ENCODE assay signal across 1 cellular context in the genomic region with DNA sequence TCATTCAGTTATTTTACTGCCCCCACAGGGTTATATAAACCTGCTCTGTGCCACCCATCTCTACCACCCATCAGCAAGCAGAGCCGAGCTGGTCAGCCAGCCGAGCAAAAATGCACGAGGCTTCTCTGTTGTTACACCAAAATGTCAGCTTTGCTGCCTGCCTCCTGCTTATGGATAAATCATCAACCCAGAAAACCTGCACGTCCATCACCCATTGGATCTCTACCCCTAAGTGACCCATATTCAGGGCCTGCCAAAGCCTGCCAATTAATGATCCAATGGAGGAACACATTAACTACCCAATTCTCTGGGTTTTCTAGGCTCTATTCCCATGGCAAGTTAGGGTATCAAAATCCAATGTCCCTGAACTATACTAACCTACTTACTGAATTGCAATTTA.
TF ChIP-seq lines count a peak whose summit lies in the region.

No MANE protein-coding gene starts in this region.

TF ChIP-seq in liver, 16 proteins besides CTCF, POLR2A, EP300 and RAD21 (continued from another document):
- TF ChIP-seq, protein P1, sequence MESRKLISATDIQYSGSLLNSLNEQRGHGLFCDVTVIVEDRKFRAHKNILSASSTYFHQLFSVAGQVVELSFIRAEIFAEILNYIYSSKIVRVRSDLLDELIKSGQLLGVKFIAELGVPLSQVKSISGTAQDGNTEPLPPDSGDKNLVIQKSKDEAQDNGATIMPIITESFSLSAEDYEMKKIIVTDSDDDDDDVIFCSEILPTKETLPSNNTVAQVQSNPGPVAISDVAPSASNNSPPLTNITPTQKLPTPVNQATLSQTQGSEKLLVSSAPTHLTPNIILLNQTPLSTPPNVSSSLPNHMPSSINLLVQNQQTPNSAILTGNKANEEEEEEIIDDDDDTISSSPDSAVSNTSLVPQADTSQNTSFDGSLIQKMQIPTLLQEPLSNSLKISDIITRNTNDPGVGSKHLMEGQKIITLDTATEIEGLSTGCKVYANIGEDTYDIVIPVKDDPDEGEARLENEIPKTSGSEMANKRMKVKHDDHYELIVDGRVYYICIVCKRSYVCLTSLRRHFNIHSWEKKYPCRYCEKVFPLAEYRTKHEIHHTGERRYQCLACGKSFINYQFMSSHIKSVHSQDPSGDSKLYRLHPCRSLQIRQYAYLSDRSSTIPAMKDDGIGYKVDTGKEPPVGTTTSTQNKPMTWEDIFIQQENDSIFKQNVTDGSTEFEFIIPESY (IDR thresholded peaks at IDR 0.05) = no peak
- TF ChIP-seq, protein P2, sequence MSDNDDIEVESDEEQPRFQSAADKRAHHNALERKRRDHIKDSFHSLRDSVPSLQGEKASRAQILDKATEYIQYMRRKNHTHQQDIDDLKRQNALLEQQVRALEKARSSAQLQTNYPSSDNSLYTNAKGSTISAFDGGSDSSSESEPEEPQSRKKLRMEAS (IDR thresholded peaks at IDR 0.05) = peak; percentile 22
- TF ChIP-seq FOXA2 (IDR thresholded peaks at IDR 0.05) = no peak
- TF ChIP-seq TAF1 (conservative IDR thresholded peaks at IDR 0.05) = no peak
- TF ChIP-seq FOXA1 (IDR thresholded peaks at IDR 0.05) = no peak
- TF ChIP-seq, protein P3, sequence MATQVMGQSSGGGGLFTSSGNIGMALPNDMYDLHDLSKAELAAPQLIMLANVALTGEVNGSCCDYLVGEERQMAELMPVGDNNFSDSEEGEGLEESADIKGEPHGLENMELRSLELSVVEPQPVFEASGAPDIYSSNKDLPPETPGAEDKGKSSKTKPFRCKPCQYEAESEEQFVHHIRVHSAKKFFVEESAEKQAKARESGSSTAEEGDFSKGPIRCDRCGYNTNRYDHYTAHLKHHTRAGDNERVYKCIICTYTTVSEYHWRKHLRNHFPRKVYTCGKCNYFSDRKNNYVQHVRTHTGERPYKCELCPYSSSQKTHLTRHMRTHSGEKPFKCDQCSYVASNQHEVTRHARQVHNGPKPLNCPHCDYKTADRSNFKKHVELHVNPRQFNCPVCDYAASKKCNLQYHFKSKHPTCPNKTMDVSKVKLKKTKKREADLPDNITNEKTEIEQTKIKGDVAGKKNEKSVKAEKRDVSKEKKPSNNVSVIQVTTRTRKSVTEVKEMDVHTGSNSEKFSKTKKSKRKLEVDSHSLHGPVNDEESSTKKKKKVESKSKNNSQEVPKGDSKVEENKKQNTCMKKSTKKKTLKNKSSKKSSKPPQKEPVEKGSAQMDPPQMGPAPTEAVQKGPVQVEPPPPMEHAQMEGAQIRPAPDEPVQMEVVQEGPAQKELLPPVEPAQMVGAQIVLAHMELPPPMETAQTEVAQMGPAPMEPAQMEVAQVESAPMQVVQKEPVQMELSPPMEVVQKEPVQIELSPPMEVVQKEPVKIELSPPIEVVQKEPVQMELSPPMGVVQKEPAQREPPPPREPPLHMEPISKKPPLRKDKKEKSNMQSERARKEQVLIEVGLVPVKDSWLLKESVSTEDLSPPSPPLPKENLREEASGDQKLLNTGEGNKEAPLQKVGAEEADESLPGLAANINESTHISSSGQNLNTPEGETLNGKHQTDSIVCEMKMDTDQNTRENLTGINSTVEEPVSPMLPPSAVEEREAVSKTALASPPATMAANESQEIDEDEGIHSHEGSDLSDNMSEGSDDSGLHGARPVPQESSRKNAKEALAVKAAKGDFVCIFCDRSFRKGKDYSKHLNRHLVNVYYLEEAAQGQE (IDR thresholded peaks at IDR 0.05) = no peak
- TF ChIP-seq HNF4G (IDR thresholded peaks at IDR 0.05) = no peak
- TF ChIP-seq SP1 (IDR thresholded peaks at IDR 0.05) = peak; percentile 25
- no peak for TF ChIP-seq NR2F2 (IDR thresholded peaks at IDR 0.05)
- no peak for TF ChIP-seq EGR1 (IDR thresholded peaks at IDR 0.05; ENCODE audit: low read depth in 2 of 2)
- peak in 1 of 2 donors; percentile 21 for TF ChIP-seq HNF4A (conservative IDR thresholded peaks at IDR 0.05)
- no peak for TF ChIP-seq GABPA (IDR thresholded peaks at IDR 0.05 in 1 of 2, conservative IDR thresholded peaks at IDR 0.05 in 1 of 2)
- peak; percentile 73 for TF ChIP-seq YY1 (IDR thresholded peaks at IDR 0.05)
- no peak for TF ChIP-seq JUND (IDR thresholded peaks at IDR 0.05)
- TF ChIP-seq RXRA (IDR thresholded peaks at IDR 0.05) = peak; percentile 27 to 59
